1 cellular context compared by ENCODE assay signal in genomic region chr7:113412410-113412809, GRCh38.
TF ChIP-seq lines count a peak whose summit lies in the region.

No MANE protein-coding gene starts in this region.

TF ChIP-seq in SK-N-SH treated with all-trans-retinoic acid at 6 μM for 48 hours, 23 proteins besides CTCF, POLR2A, EP300 and RAD21 (continued from another document):
- no peak for TF ChIP-seq TSHZ2 (CRISPR knock-in tag; IDR thresholded peaks at IDR 0.05)
- TF ChIP-seq TCF4 (CRISPR knock-in tag; IDR thresholded peaks at IDR 0.05; ENCODE audit: borderline replicate concordance) = no peak
- no peak for TF ChIP-seq ZFP30 (CRISPR knock-in tag; IDR thresholded peaks at IDR 0.05)
- TF ChIP-seq SNAI2 (CRISPR knock-in tag; IDR thresholded peaks at IDR 0.05) = no peak
- no peak for TF ChIP-seq ZNF8 (CRISPR knock-in tag; IDR thresholded peaks at IDR 0.05)
- TF ChIP-seq ESRRG (CRISPR knock-in tag; IDR thresholded peaks at IDR 0.05) = no peak
